Comparison of ENCODE assay signal across 8 cellular contexts in genomic region chr10:93464826-93465388, GRCh38. TPM values are rescaled to one million over a fixed set of nuclear protein-coding genes. Genes with fewer than 3 reads are reported as not detected.
DNase-seq lines count a peak whose midpoint lies in the region; ATAC-seq, FAIRE-seq and TF ChIP-seq lines count a peak whose summit lies in the region.

No MANE protein-coding gene starts in this region.

- no peak for ATAC-seq in K562
- peak in 1 of 2 donors; percentile 18 for ATAC-seq in lower lobe of right lung
- ATAC-seq in GM19397 (IDR thresholded peaks at IDR 0.05; ENCODE audit: unreplicated experiment): no peak

- H3K4me3 ChIP-seq in K562 (no peak overlapping the region), lower lobe of right lung (no peak overlapping the region), transverse colon (no peak overlapping the region)

- H3K27me3 ChIP-seq in K562 (ENCODE audit: control insufficient read depth in 2 of 2, insufficient read depth in 2 of 2, low read length in 2 of 2) (peaks cover 0 to 7% of the 10 kb centered on the region in 2 experiments; a peak in 2 of 5 replicates), lower lobe of right lung (ENCODE audit: low read depth) (no peaks in the 10 kb centered on the region), transverse colon (no peaks in the 10 kb centered on the region)

- no peak overlapping the region for H3K27ac ChIP-seq in K562 (ENCODE audit: extremely low read depth, low read depth, low read length)
- peak overlapping the region; percentile 85 for H3K27ac ChIP-seq in lower lobe of right lung
- H3K27ac ChIP-seq in transverse colon: peak overlapping the region; percentile 86 to 97 (median 94)

- no peaks in the 10 kb centered on the region for H3K9me1 ChIP-seq in K562 (ENCODE audit: control insufficient read depth, insufficient read depth, low read length)

- H3K4me1 ChIP-seq in K562 (replicated peaks in 1 of 2; ENCODE audit: control insufficient read depth in 2 of 2, insufficient read depth in 2 of 2, low read length in 2 of 2) (no peaks in the 10 kb centered on the region; a peak in 1 of 5 replicates), lower lobe of right lung (peaks cover 81% of the 10 kb centered on the region), transverse colon (peaks cover 35 to 77% (median 46%) of the 10 kb centered on the region in 4 donors)

- no peak overlapping the region for H2AFZ ChIP-seq in K562 (ENCODE audit: low read depth, low read length)

- no peaks in the 10 kb centered on the region for H3K79me2 ChIP-seq in K562 (ENCODE audit: control insufficient read depth, insufficient read depth, low read length)

- H3K9ac ChIP-seq in K562 (ENCODE audit: insufficient read depth in 1 of 2, low read depth in 2 of 2, low read length in 2 of 2): no peak overlapping the region

- no peak overlapping the region for H3K4me3 Mint-ChIP-seq in activated CD4-positive, alpha-beta T cell treated with anti-CD3 and anti-CD28 coated beads, Interleukin-2, amount 10 ng/mL, durations not matched to agents 24 days and 14 days

- H3K36me3 ChIP-seq in K562 (ENCODE audit: control insufficient read depth, insufficient read depth, low read length) (no peaks in the 10 kb centered on the region), lower lobe of right lung (peaks cover 9% of the 10 kb centered on the region), transverse colon (no peaks in the 10 kb centered on the region)

- no peak for TF ChIP-seq RAD21 in K562 (CRISPR knock-in tag; conservative IDR thresholded peaks at IDR 0.05 in 1 of 2, IDR thresholded peaks at IDR 0.05 in 1 of 2)

- no peak for FAIRE-seq in K562 (lab: Jason Lieb, UNC)

- H3K27ac Mint-ChIP-seq in activated CD4-positive, alpha-beta T cell treated with anti-CD3 and anti-CD28 coated beads, Interleukin-2, amount 10 ng/mL, durations not matched to agents 24 days and 14 days: no peak overlapping the region

- peaks cover 13% of the 10 kb centered on the region for H3K4me1 Mint-ChIP-seq in activated CD4-positive, alpha-beta T cell treated with anti-CD3 and anti-CD28 coated beads, Interleukin-2, amount 10 ng/mL, durations not matched to agents 24 days and 14 days

- no peaks in the 10 kb centered on the region for H3K27me3 Mint-ChIP-seq in activated CD4-positive, alpha-beta T cell treated with anti-CD3 and anti-CD28 coated beads, Interleukin-2, amount 10 ng/mL, durations not matched to agents 24 days and 14 days

- intact Hi-C loops in K562 (cut with micrococcal nuclease): no loop called here
- intact Hi-C loops in lower lobe of right lung (cut with DNase I): no loop called here
- intact Hi-C loops in transverse colon (cut with DNase I; ENCODE audit: low total_unique reads): no loop called here
- intact Hi-C loops in activated CD4-positive, alpha-beta T cell treated with anti-CD3 and anti-CD28 coated beads, Interleukin-2, amount 10 ng/mL, durations not matched to agents 24 days and 14 days (cut with micrococcal nuclease): loop anchor here (1.0 kb wide), 1 partner anchor 17 kb away; the partner anchor contains the start of gene MYOF

- WGBS in K562 (ENCODE audit: insufficient coverage, low coverage, missing lambda C conversion rate): 6% methylated on average over 4 of the region's 4 CpGs
- 91 to 92% methylated on average over 2 to 4 of the region's 4 CpGs for WGBS in transverse colon (ENCODE audit: low coverage in 1 of 2), 2 donors

- TF ChIP-seq CTCF in K562 (IDR thresholded peaks at IDR 0.05 in 2 of 3, conservative IDR thresholded peaks at IDR 0.05 in 1 of 3; ENCODE audit: insufficient read depth in 2 of 3, low read depth in 1 of 3, low read length in 3 of 3): no peak
- no peak for TF ChIP-seq CTCF in lower lobe of right lung (IDR thresholded peaks at IDR 0.05)
- no peak for TF ChIP-seq CTCF in transverse colon (IDR thresholded peaks at IDR 0.05)

- H3K9me3 ChIP-seq in K562 (replicated peaks; ENCODE audit: control insufficient read depth, insufficient read depth, low read depth, low read length) (no peaks in the 10 kb centered on the region), lower lobe of right lung (no peaks in the 10 kb centered on the region), transverse colon (no peaks in the 10 kb centered on the region)

- BruUV-seq in K562 (replicated peaks; lab: Mats Ljungman, UMichigan): no TSS peak

- DNase-seq in SKM-1 (lab: John Stamatoyannopoulos, UW; ENCODE audit: unreplicated experiment): peak; percentile 28
- no peak for DNase-seq in SKM-1 treated with dmso at 0.1 percent for 144 hours (lab: John Stamatoyannopoulos, UW; ENCODE audit: unreplicated experiment)
- no peak for DNase-seq in K562 (ENCODE audit: extremely low read depth in 1 of 4, low spot score in 3 of 4)
- DNase-seq in lower lobe of right lung: no peak
- DNase-seq in transverse colon: no peak
- DNase-seq in NCI-H187 (lab: John Stamatoyannopoulos, UW): no peak
- DNase-seq in activated CD4-positive, alpha-beta T cell treated with anti-CD3 and anti-CD28 coated beads, Interleukin-2, amount 10 ng/mL, durations not matched to agents 24 days and 14 days: no peak

- CTCF ChIA-PET in K562 (lab: Yijun Ruan, JAX; ENCODE audit: low intra/inter-chr PET ratio): no interaction called here

- no peak overlapping the region for H3K4me2 ChIP-seq in K562 (ENCODE audit: insufficient read depth, low read length)

- TF ChIP-seq EP300 in K562 (IDR thresholded peaks at IDR 0.05; ENCODE audit: low read length) (no peak), transverse colon (IDR thresholded peaks at IDR 0.05; ENCODE audit: low read depth) (no peak)

- no peaks in the 10 kb centered on the region for H3K9me3 Mint-ChIP-seq in activated CD4-positive, alpha-beta T cell treated with anti-CD3 and anti-CD28 coated beads, Interleukin-2, amount 10 ng/mL, durations not matched to agents 24 days and 14 days

- no peaks in the 10 kb centered on the region for H4K20me1 ChIP-seq in K562 (replicated peaks; ENCODE audit: control insufficient read depth, insufficient read depth, low read length)

- in situ Hi-C loops in K562 (cut with MboI) (no loop called here), transverse colon (cut with MboI; ENCODE audit: low pct_ligation_motif_present in 1 of 4, low pct_unique_long_range_greater_than_20kb in 1 of 4, low sequenced_read_pairs in 3 of 4) (no loop called here)

- POLR2A ChIA-PET in K562 (lab: Yijun Ruan, JAX): interaction anchor here (0.6 to 1.3 kb wide), 3 partner anchors 10 to 96 kb away, joined by 3 read pairs; no protein-coding TSS in a partner anchor

- peaks cover 1% of the 10 kb centered on the region for H3K36me3 Mint-ChIP-seq in activated CD4-positive, alpha-beta T cell treated with anti-CD3 and anti-CD28 coated beads, Interleukin-2, amount 10 ng/mL, durations not matched to agents 24 days and 14 days (ENCODE audit: low read depth)

- TF ChIP-seq POLR2A in K562 (conservative IDR thresholded peaks at IDR 0.05) (no peak), transverse colon (IDR thresholded peaks at IDR 0.05) (no peak)

TF ChIP-seq in K562, 482 proteins besides CTCF, POLR2A, EP300 and RAD21 (continues in another document):
- TF ChIP-seq ZNF134 (CRISPR knock-in tag; conservative IDR thresholded peaks at IDR 0.05) (no peak), RBM25 (IDR thresholded peaks at IDR 0.05; ENCODE audit: low read depth, low read length, severe bottlenecking) (peak; percentile 79)

RNA-seq across cellular contexts. Expression of gene MYOF, which starts 17.2 kb away (rescaled TPM):
- total RNA-seq in K562 (2011; cell fraction: chromatin; rRNA removed; ENCODE audit: low replicate concordance): not detected in 2 replicates
- total RNA-seq in K562 (2011; cell fraction: nucleolus; rRNA removed): under 0.01 TPM in 1 of 2 replicates, not detected in the other
- total RNA-seq in K562 (2011; cell fraction: nucleoplasm; rRNA removed): not detected in 2 replicates
- total RNA-seq in K562 (2014; rRNA removed) (not detected in 2 replicates), K562 (2014; rRNA removed; fragmentation: Illumina TruSeq; extraction: Trizol) (not detected in 2 replicates), K562 (2015; rRNA removed; fragmentation: Illumina TruSeq; extraction: Trizol) (not detected in 2 replicates), K562 (2021) (0.27 and 0.67 TPM in 2 replicates), lower lobe of right lung (127 TPM), transverse colon (10 to 100 TPM; 18.9 to 57.2 (median 50.2) TPM)
- polyA plus RNA-seq in K562 (2011; rRNA removed) (0.06 TPM in 1 of 2 replicates, not detected in the other), K562 (2014; fragmentation: Illumina TruSeq; extraction: Trizol) (not detected in 2 replicates), K562 (2014; fragmentation: Nextera tagmentation; extraction: Ambion mirVana) (not detected), K562 (2014; rRNA removed) (not detected in 2 replicates)
- polyA plus RNA-seq in K562 (2011; cell fraction: cytosol; rRNA removed): 0.03 TPM in 1 of 2 replicates, not detected in the other
- 0.10 TPM in 1 of 2 replicates, not detected in the other for polyA plus RNA-seq in K562 (2011; cell fraction: nucleus; rRNA removed)
- polyA plus RNA-seq in K562 (2012): 0.07 TPM in 1 of 2 replicates, not detected in the other
- polyA minus RNA-seq in K562 (2011; rRNA and poly(A)+ RNA removed): 0.03 and 0.04 TPM in 2 replicates
- 0.38 and 0.64 TPM in 2 replicates for polyA minus RNA-seq in K562 (2011; cell fraction: cytosol; rRNA and poly(A)+ RNA removed)
- 0.11 and 0.27 TPM in 2 replicates for polyA minus RNA-seq in K562 (2011; cell fraction: nucleus; rRNA and poly(A)+ RNA removed)
- total RNA-seq in activated CD4-positive, alpha-beta T cell treated with anti-CD3 and anti-CD28 coated beads, Interleukin-2, amount 10 ng/mL, durations not matched to agents 24 days and 14 days: 23.8 and 25.4 TPM in 2 replicates

RNA-seq across cellular contexts. Expression of gene CEP55, which starts 31.5 kb away (rescaled TPM):
- 8.6 and 27.1 TPM in 2 replicates for total RNA-seq in K562 (2011; cell fraction: chromatin; rRNA removed; ENCODE audit: low replicate concordance)
- total RNA-seq in K562 (2011; cell fraction: nucleolus; rRNA removed): 4.5 and 7.1 TPM in 2 replicates
- total RNA-seq in K562 (2011; cell fraction: nucleoplasm; rRNA removed): 9.2 and 14.7 TPM in 2 replicates
- total RNA-seq in K562 (2014; rRNA removed): 18.1 TPM in 2 replicates
- total RNA-seq in K562 (2014; rRNA removed; fragmentation: Illumina TruSeq; extraction: Trizol): 27.0 and 31.5 TPM in 2 replicates
- 27.8 and 32.5 TPM in 2 replicates for total RNA-seq in K562 (2015; rRNA removed; fragmentation: Illumina TruSeq; extraction: Trizol)
- 15.8 and 16.7 TPM in 2 replicates for total RNA-seq in K562 (2021)
- polyA plus RNA-seq in K562 (2011; rRNA removed): 20.3 and 25.2 TPM in 2 replicates
- polyA plus RNA-seq in K562 (2011; cell fraction: cytosol; rRNA removed): 4.6 and 8.9 TPM in 2 replicates
- polyA plus RNA-seq in K562 (2011; cell fraction: nucleus; rRNA removed): 5.1 and 7.4 TPM in 2 replicates
- polyA plus RNA-seq in K562 (2012): 13.7 and 13.8 TPM in 2 replicates
- 18.3 and 23.4 TPM in 2 replicates for polyA plus RNA-seq in K562 (2014; fragmentation: Illumina TruSeq; extraction: Trizol)
- 1 to 10 TPM; 4.4 to 5.6 TPM for polyA plus RNA-seq in K562 (2014; fragmentation: Nextera tagmentation; extraction: Ambion mirVana)
- 14.0 and 15.2 TPM in 2 replicates for polyA plus RNA-seq in K562 (2014; rRNA removed)
- polyA minus RNA-seq in K562 (2011; rRNA and poly(A)+ RNA removed): 19.7 and 21.8 TPM in 2 replicates
- 7.2 and 8.6 TPM in 2 replicates for polyA minus RNA-seq in K562 (2011; cell fraction: cytosol; rRNA and poly(A)+ RNA removed)
- polyA minus RNA-seq in K562 (2011; cell fraction: nucleus; rRNA and poly(A)+ RNA removed): 3.1 and 5.8 TPM in 2 replicates
- 1.4 TPM for total RNA-seq in lower lobe of right lung
- 10 to 100 TPM in 1 of 4 donors, 1 to 10 TPM in 2, not detected in 1; 1.1 to 13.1 (median 4.3) TPM for total RNA-seq in transverse colon
- 58.5 and 59.3 TPM in 2 replicates for total RNA-seq in activated CD4-positive, alpha-beta T cell treated with anti-CD3 and anti-CD28 coated beads, Interleukin-2, amount 10 ng/mL, durations not matched to agents 24 days and 14 days

Comparison
In these comparisons a context has a peak if more than half of its experiments do, and no peak if none do; other contexts are left out.
1. RNA of gene MYOF, which starts 17.2 kb away (total RNA-seq): 127 TPM in lower lobe of right lung (single experiment), 18.9 to 57.2 TPM in transverse colon and 23.8 to 25.4 TPM in activated CD4-positive, alpha-beta T cell treated with anti-CD3 and anti-CD28 coated beads, Interleukin-2, amount 10 ng/mL, durations not matched to agents 24 days and 14 days; under 0.01 to 0.67 TPM in K562; every median in the first group is over 10 times any median in the second.